Comparison of ENCODE assay signal across 8 cellular contexts in the genomic region with DNA sequence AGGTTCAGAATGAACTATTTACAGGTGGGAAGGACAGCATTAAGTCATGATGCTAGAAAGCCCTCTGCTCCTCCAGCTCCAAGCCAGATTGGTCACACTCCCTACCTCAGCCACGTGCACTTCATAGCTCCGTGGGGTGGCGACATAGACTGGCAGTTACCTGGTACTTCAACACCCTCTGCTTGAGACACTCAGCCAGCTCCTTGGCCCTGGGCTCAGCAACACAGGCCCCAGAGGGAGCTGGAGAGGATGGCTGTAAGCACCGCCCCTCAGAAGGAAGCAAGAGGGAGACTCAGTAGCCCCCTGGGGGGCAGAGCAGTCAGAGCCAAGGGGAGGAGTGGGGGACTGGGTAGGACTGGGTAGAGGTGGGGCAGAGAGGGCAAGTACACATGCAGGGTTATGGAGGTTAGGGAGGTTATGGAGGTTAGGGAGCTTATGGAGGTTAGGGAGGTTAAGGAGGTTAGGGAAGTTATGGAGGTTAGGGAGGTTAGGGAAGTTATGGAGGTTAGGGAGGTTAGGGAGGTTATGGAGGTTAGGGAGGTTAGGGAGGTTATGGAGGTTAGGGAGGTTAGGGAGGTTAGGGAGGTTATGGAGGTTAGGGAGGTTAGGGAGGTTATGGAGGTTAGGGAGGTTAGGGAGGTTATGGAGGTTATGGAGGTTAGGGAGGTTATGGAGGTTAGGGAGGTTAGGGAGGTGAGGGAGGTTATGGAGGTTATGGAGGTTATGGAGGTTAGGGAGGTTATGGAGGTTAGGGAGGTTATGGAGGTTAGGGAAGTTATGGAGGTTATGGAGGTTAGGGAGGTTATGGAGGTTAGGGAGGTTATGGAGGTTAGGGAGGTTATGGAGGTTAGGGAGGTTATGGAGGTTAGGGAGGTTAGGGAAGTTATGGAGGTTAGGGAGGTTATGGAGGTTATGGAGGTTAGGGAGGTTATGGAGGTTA.
DNase-seq lines count a peak whose midpoint lies in the region; ATAC-seq, FAIRE-seq and TF ChIP-seq lines count a peak whose summit lies in the region.
"Not testable (repeated sequence)": the region's sequence is repeated elsewhere in the genome, so short reads cannot be mapped to it uniquely, and the experiment has no call there.

No MANE protein-coding gene starts in this region.

- H3K27ac Mint-ChIP-seq in activated naive CD8-positive, alpha-beta T cell treated with anti-CD3 and anti-CD28 coated beads, Interleukin-2, amount 50 U/mL, for 24 hours; chondrocyte (ENCODE audit: unreplicated experiment): not testable (repeated sequence)

- peaks cover 18% of the 10 kb centered on the region for H3K36me3 Mint-ChIP-seq in activated naive CD8-positive, alpha-beta T cell treated with anti-CD3 and anti-CD28 coated beads, Interleukin-2, amount 50 U/mL, for 24 hours (ENCODE audit: low read depth)
- H3K36me3 Mint-ChIP-seq in chondrocyte (ENCODE audit: low read depth), result peaks cover 29% of the 10 kb centered on the region

- not testable (repeated sequence) for H3K9me3 Mint-ChIP-seq in activated naive CD8-positive, alpha-beta T cell treated with anti-CD3 and anti-CD28 coated beads, Interleukin-2, amount 50 U/mL, for 24 hours; chondrocyte (ENCODE audit: low read depth)

- H3K4me1 ChIP-seq in DOHH2 (ENCODE audit: control insufficient read depth, low read length); OCI-LY1 (ENCODE audit: insufficient read depth, low read length, severe bottlenecking); osteoblast (ENCODE audit: insufficient read depth, low read length); upper lobe of right lung: not testable (repeated sequence)

- peaks cover 73% of the 10 kb centered on the region for H3K36me3 ChIP-seq in DOHH2 (ENCODE audit: control insufficient read depth, low read length)
- H3K36me3 ChIP-seq in OCI-LY1 (ENCODE audit: insufficient read depth, low read length), result 0 out of 2 replicates have a peak, but pooled peaks cover 16% of the 10 kb centered on the region
- peaks cover 32% of the 10 kb centered on the region for H3K36me3 ChIP-seq in osteoblast (ENCODE audit: insufficient read depth, low read length)
- H3K36me3 ChIP-seq in upper lobe of right lung, result peaks cover 13% of the 10 kb centered on the region

- not testable (repeated sequence) for H3K27me3 ChIP-seq in DOHH2 (ENCODE audit: control insufficient read depth, low read length); OCI-LY1 (ENCODE audit: insufficient read depth, low read length); osteoblast (ENCODE audit: insufficient read depth, low read length); upper lobe of right lung

- peak; percentile 7 for DNase-seq in HTR-8/SVneo (ENCODE audit: insufficient read length, low spot score)
- DNase-seq in activated naive CD8-positive, alpha-beta T cell treated with anti-CD3 and anti-CD28 coated beads, Interleukin-2, amount 50 U/mL, for 24 hours; chondrocyte (ENCODE audit: low spot score); upper lobe of right lung: not testable (repeated sequence)
- peak; percentile 33 for DNase-seq in iPS-NIHi7 (ENCODE audit: extremely low spot score)
- peak; percentile 39 for DNase-seq in osteoblast (ENCODE audit: insufficient read length, low spot score, missing footprints)

- not testable (repeated sequence) for H3K4me3 ChIP-seq in DOHH2 (ENCODE audit: low read length); OCI-LY1 (ENCODE audit: low read depth, low read length, poor library complexity, severe bottlenecking); osteoblast (ENCODE audit: insufficient read depth, low read length); upper lobe of right lung

- not testable (repeated sequence) for H3F3A ChIP-seq in DOHH2 (ENCODE audit: control insufficient read depth, insufficient read depth); OCI-LY1 (ENCODE audit: insufficient read depth, low read length)

- not testable (repeated sequence) for H3K79me2 ChIP-seq in DOHH2 (ENCODE audit: control insufficient read depth, low read length); OCI-LY1 (ENCODE audit: insufficient read depth, low read length); osteoblast (ENCODE audit: insufficient read depth, low read length)

- not testable (repeated sequence) for H3K9me2 ChIP-seq in DOHH2 (replicated peaks; ENCODE audit: control insufficient read depth, low read length); OCI-LY1 (ENCODE audit: low read depth, low read length)

- H3K4me2 ChIP-seq in DOHH2 (ENCODE audit: low read length); OCI-LY1 (ENCODE audit: low read length); osteoblast (ENCODE audit: insufficient read depth, low read length): not testable (repeated sequence)

- not testable (repeated sequence) for H2AFZ ChIP-seq in OCI-LY1 (ENCODE audit: low read length); osteoblast (ENCODE audit: low read length)

- H3K27ac ChIP-seq in DOHH2 (ENCODE audit: low read depth, low read length); OCI-LY1 (ENCODE audit: low read depth, low read length, poor library complexity, severe bottlenecking); osteoblast (ENCODE audit: low read depth, low read length); upper lobe of right lung: not testable (repeated sequence)

- H3K27me3 Mint-ChIP-seq in activated naive CD8-positive, alpha-beta T cell treated with anti-CD3 and anti-CD28 coated beads, Interleukin-2, amount 50 U/mL, for 24 hours; chondrocyte (ENCODE audit: low read depth): not testable (repeated sequence)

- not testable (repeated sequence) for H3K4me3 Mint-ChIP-seq in activated naive CD8-positive, alpha-beta T cell treated with anti-CD3 and anti-CD28 coated beads, Interleukin-2, amount 50 U/mL, for 24 hours; chondrocyte (ENCODE audit: unreplicated experiment)

- not testable (repeated sequence) for H4K20me1 ChIP-seq in DOHH2 (ENCODE audit: control insufficient read depth, insufficient read depth, low read depth, low read length); OCI-LY1 (ENCODE audit: insufficient read depth, low read length); osteoblast (ENCODE audit: insufficient read depth, low read length)

- peak; percentile 9 for ATAC-seq in activated naive CD8-positive, alpha-beta T cell treated with anti-CD3 and anti-CD28 coated beads, Interleukin-2, amount 50 U/mL, for 24 hours
- ATAC-seq in upper lobe of right lung, result peak; percentile 85

- not testable (repeated sequence) for H3K9ac ChIP-seq in OCI-LY1 (ENCODE audit: low read length)

- peak; percentile 78 for FAIRE-seq in HTR-8/SVneo (lab: Jason Lieb, UNC)

- not testable (repeated sequence) for H3K4me1 Mint-ChIP-seq in activated naive CD8-positive, alpha-beta T cell treated with anti-CD3 and anti-CD28 coated beads, Interleukin-2, amount 50 U/mL, for 24 hours; chondrocyte (ENCODE audit: low read depth)

- intact Hi-C loops in upper lobe of right lung (cut with DNase I), result not testable (repeated sequence)

- H3K9me3 ChIP-seq in DOHH2 (ENCODE audit: control insufficient read depth, insufficient read depth, low read length); OCI-LY1 (ENCODE audit: low read length); osteoblast (ENCODE audit: low read depth, low read length); upper lobe of right lung: not testable (repeated sequence)

- TF ChIP-seq CTCF in DOHH2 (IDR thresholded peaks at IDR 0.05; ENCODE audit: low read depth, low read length, poor library complexity, severe bottlenecking), result peak; percentile 31
- TF ChIP-seq CTCF in OCI-LY1 (IDR thresholded peaks at IDR 0.05; ENCODE audit: low read length), result peak; percentile 18; the same call in 1 of the 2 replicates
- peak; percentile 13 for TF ChIP-seq CTCF in chondrocyte (IDR thresholded peaks at IDR 0.05)
- TF ChIP-seq CTCF in osteoblast (IDR thresholded peaks at IDR 0.05; ENCODE audit: extremely low read depth, low read depth, low read length); upper lobe of right lung (IDR thresholded peaks at IDR 0.05): not testable (repeated sequence)
